ENCODE assay signal across 8 cellular contexts in the genomic region with DNA sequence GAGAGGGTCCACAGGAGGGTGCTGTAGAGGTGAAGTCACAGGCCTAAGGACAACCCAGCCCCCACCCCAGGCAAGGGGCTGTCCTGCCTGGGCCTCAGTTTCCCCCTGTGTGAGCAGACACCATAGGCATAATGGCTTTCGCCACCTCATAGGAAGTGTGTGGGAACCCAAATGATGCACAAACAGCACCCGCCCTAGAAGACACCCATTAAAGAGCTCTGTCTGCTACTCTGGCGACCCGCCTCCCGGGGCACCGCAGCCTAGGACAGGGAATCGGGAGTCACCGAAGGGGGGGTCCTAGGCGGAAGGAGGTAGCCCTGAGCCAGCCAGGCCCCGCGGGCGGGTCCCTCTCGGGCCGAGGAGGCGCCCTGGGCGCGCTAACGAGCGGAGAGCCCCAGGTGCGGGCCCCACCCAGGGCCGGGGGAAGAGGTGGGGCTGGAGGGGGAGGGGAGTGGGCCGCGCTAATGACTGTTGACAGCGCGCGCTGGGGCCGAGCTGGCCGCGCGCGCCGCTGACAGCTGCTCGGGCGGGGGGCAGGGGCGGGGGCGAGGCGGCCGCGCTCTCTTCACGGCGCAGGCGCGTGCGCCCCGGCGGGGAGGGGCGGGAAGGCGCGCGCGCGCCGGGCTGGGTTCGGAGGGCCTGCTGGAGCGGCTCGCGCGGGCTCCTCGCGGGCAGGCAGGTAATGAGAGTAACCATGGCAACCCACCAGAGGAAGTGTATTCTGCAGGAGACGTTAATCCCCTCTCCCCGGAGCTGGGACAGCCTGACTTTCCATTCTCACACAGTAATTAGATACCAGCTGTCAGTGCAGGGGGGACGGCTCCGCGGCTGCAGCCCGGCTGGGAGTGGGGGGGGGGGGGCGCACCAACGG. TPM values are rescaled to one million over a fixed set of nuclear protein-coding genes. Genes with fewer than 3 reads are reported as not detected.
DNase-seq lines count a peak whose midpoint lies in the region; FAIRE-seq and TF ChIP-seq lines count a peak whose summit lies in the region.

No MANE protein-coding gene starts in this region.

- DNase-seq in KBM-7, result peak; percentile 72
- DNase-seq in RKO (ENCODE audit: low spot score), result peak; percentile 51
- peak; percentile 70 for DNase-seq in activated gamma-delta T cell (lab: John Stamatoyannopoulos, UW)
- peak; percentile 66 for DNase-seq in globus pallidus (ENCODE audit: low spot score)
- peak; percentile 89 for DNase-seq in osteoblast (ENCODE audit: insufficient read length, low spot score, missing footprints)
- DNase-seq in urothelium cell line (ENCODE audit: low spot score), result peak; percentile 78

- no peaks in the 10 kb centered on the region for H4K20me1 ChIP-seq in osteoblast (ENCODE audit: insufficient read depth, low read length)

- no peaks in the 10 kb centered on the region for H3K36me3 ChIP-seq in ACC112 (ENCODE audit: insufficient read depth, low read length)
- no peaks in the 10 kb centered on the region for H3K36me3 ChIP-seq in osteoblast (ENCODE audit: insufficient read depth, low read length)

- H3K79me2 ChIP-seq in ACC112 (ENCODE audit: control insufficient read depth, insufficient read depth, low read length, unreplicated experiment), result no peaks in the 10 kb centered on the region
- no peaks in the 10 kb centered on the region for H3K79me2 ChIP-seq in osteoblast (ENCODE audit: insufficient read depth, low read length)

- H3K4me1 ChIP-seq in ACC112 (ENCODE audit: control insufficient read depth, insufficient read depth, low read length, unreplicated experiment) (no peaks in the 10 kb centered on the region), osteoblast (ENCODE audit: insufficient read depth, low read length) (no peaks in the 10 kb centered on the region)

- TF ChIP-seq CTCF in osteoblast (IDR thresholded peaks at IDR 0.05; ENCODE audit: extremely low read depth, low read depth, low read length), result no peak

- H3K4me3 ChIP-seq in ACC112 (ENCODE audit: low read depth, low read length) (peak overlapping the region; percentile 72), osteoblast (ENCODE audit: insufficient read depth, low read length) (no peak overlapping the region)

- no peak for FAIRE-seq in urothelium cell line (lab: Jason Lieb, UNC)

- in situ Hi-C loops in GM18951 (cut with MboI; ENCODE audit: low sequenced_read_pairs, unreplicated experiment) (no loop called here), KBM-7 (cut with MboI; ENCODE audit: low pct_unique_long_range_greater_than_20kb, low sequenced_read_pairs) (no loop called here)

- H3K27me3 ChIP-seq in ACC112 (ENCODE audit: insufficient read depth, low read length) (peaks cover 7% of the 10 kb centered on the region; the same call in 1 of the 2 replicates), osteoblast (ENCODE audit: insufficient read depth, low read length) (peaks cover 18% of the 10 kb centered on the region)

- H3K9me3 ChIP-seq in osteoblast (ENCODE audit: low read depth, low read length), result no peaks in the 10 kb centered on the region

- peak; percentile 27 for TF ChIP-seq POLR2A in GM18951 (IDR thresholded peaks at IDR 0.05; ENCODE audit: extremely low read depth, insufficient read depth, insufficient read length)

- H3K4me2 ChIP-seq in osteoblast (ENCODE audit: insufficient read depth, low read length), result no peak overlapping the region

- H2AFZ ChIP-seq in ACC112 (ENCODE audit: low read length, unreplicated experiment) (peak overlapping the region; percentile 8), osteoblast (ENCODE audit: low read length) (no peak overlapping the region)

- H3K27ac ChIP-seq in ACC112 (ENCODE audit: low read depth, low read length) (no peak overlapping the region), osteoblast (ENCODE audit: low read depth, low read length) (no peak overlapping the region)

RNA-seq across cellular contexts. Expression of a gene that starts 48.9 kb away (rescaled TPM):
- total RNA-seq in osteoblast, result 5.9 and 6.2 TPM in 2 replicates
